1 cellular context compared by ENCODE assay signal in genomic region chr1:231040019-231040799, GRCh38.
TF ChIP-seq lines count a peak whose summit lies in the region.

Gene FAM89A, minus strand, starts transcription at chr1:231040254. Its CDS starts 43 bp downstream, at chr1:231040211.

TF ChIP-seq in H1, 55 proteins besides CTCF, POLR2A, EP300 and RAD21:
- no peak for TF ChIP-seq SIN3A (conservative IDR thresholded peaks at IDR 0.05 in 1 of 2, IDR thresholded peaks at IDR 0.05 in 1 of 2; ENCODE audit: low read depth in 1 of 2, low read length in 2 of 2)
- TF ChIP-seq TAF7 (optimal IDR thresholded peaks at IDR 0.05; ENCODE audit: borderline replicate concordance, low read depth, low read length) = no peak
- TF ChIP-seq PHF8 (conservative IDR thresholded peaks at IDR 0.05; ENCODE audit: low read depth, low read length) = 0 out of 2 replicates have a peak, but pooled peaks have one; percentile 28
- TF ChIP-seq YY1 (IDR thresholded peaks at IDR 0.05; ENCODE audit: low read depth, low read length) = no peak
- TF ChIP-seq KDM4A (IDR thresholded peaks at IDR 0.05; ENCODE audit: low read depth, low read length, severe bottlenecking) = peak; percentile 81
- TF ChIP-seq FOSL1 (IDR thresholded peaks at IDR 0.05; ENCODE audit: insufficient read depth, low read depth, low read length) = no peak
